Comparison of ENCODE assay signal across 1 cellular context in genomic region chr1:167628754-167629515, GRCh38.
TF ChIP-seq lines count a peak whose summit lies in the region.

No MANE protein-coding gene starts in this region.

TF ChIP-seq in HepG2, 621 proteins besides CTCF, POLR2A, EP300 and RAD21:
- TF ChIP-seq ZNF792 (CRISPR knock-in tag; IDR thresholded peaks at IDR 0.05) (no peak), SOX13 (IDR thresholded peaks at IDR 0.05) (no peak), SOX13 (CRISPR knock-in tag; conservative IDR thresholded peaks at IDR 0.05 in 1 of 2, IDR thresholded peaks at IDR 0.05 in 1 of 2) (no peak), ZNF597 (CRISPR knock-in tag; IDR thresholded peaks at IDR 0.05) (no peak), JUND (CRISPR knock-in tag; IDR thresholded peaks at IDR 0.05) (no peak), ZNF431 (CRISPR knock-in tag; IDR thresholded peaks at IDR 0.05; ENCODE audit: borderline replicate concordance, low read depth) (no peak), PRDM10 (CRISPR knock-in tag; IDR thresholded peaks at IDR 0.05; ENCODE audit: low read depth) (no peak), KDM2A (CRISPR knock-in tag; IDR thresholded peaks at IDR 0.05; ENCODE audit: borderline replicate concordance, low read depth) (no peak), ZNF496 (CRISPR knock-in tag; IDR thresholded peaks at IDR 0.05; ENCODE audit: insufficient replicate concordance) (no peak), MBD4 (IDR thresholded peaks at IDR 0.05; ENCODE audit: borderline replicate concordance, low read length) (no peak), ZBTB14 (CRISPR knock-in tag; IDR thresholded peaks at IDR 0.05) (no peak), ZSCAN9 (CRISPR knock-in tag; IDR thresholded peaks at IDR 0.05; ENCODE audit: borderline replicate concordance) (no peak), STAT5B (CRISPR knock-in tag; IDR thresholded peaks at IDR 0.05) (no peak), TCF7 (IDR thresholded peaks at IDR 0.05; ENCODE audit: low read depth) (no peak), ZBTB40 (IDR thresholded peaks at IDR 0.05) (no peak), ZBTB40 (CRISPR knock-in tag; IDR thresholded peaks at IDR 0.05) (no peak), NBN (conservative IDR thresholded peaks at IDR 0.05) (no peak), ZSCAN21 (CRISPR knock-in tag; IDR thresholded peaks at IDR 0.05; ENCODE audit: borderline replicate concordance) (no peak), IKZF5 (CRISPR knock-in tag; IDR thresholded peaks at IDR 0.05) (no peak), JUN (CRISPR knock-in tag; IDR thresholded peaks at IDR 0.05) (no peak)
